ENCODE assay signal across 22 cellular contexts in the genomic region with DNA sequence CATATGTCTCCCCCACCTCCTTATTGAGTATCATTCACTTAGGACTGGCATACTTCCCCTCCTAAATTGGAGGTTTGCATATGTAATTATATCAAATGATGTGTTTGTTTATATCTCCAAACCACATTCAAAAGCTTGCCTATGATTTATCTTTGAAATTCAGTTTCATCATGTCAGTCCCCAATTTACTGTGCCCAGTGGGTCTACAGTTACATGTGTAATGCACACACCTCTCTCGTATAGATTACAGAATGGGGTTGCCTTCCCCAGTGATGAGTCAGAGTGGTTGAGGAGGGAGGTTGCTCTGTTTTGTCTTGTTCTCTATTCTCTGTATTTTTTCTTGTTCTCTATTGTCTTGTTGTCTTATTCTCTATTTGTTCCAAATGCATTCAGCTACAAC.
"Had no signal": no experiment of that assay in that cellular context is flagged by ENCODE, and none has a peak within 500 bp of the region (broad histone marks: within the 10 kb centered on the region; RNA-seq: fewer than 3 reads in every experiment).

No MANE protein-coding gene starts in this region.

- H3K9me3 ChIP-seq: colonic mucosa, esophagus muscularis mucosa, left lung, mucosa of descending colon, tibial artery, uterus had no signal

- H3K27me3 ChIP-seq: colonic mucosa, esophagus muscularis mucosa, left lung, tibial artery, uterus had no signal

- H3K27ac Mint-ChIP-seq: activated CD4-positive, alpha-beta memory T cell treated with anti-CD3 and anti-CD28 coated beads for 36 hours; activated CD4-positive, alpha-beta T cell treated with anti-CD3 and anti-CD28 coated beads for 36 hours; activated CD8-positive, alpha-beta memory T cell treated with anti-CD3 and anti-CD28 coated beads, Interleukin-2, amount 10 ng/mL, durations not matched to agents 7 days and 5 days; activated naive CD4-positive, alpha-beta T cell treated with anti-CD3 and anti-CD28 coated beads for 36 hours; activated naive CD8-positive, alpha-beta T cell treated with anti-CD3 and anti-CD28 coated beads, Interleukin-2, amount 50 U/mL, for 24 hours; activated T-helper 2 cell treated with anti-CD3 and anti-CD28 coated beads, Interferon-gamma antibody, Interleukin-2, Interleukin-4, amounts not matched to agents 10 μg/mL and 5 μg/mL and 100 μg/mL, durations not matched to agents 14 hours and 24 hours and 36 hours; naive thymus-derived CD4-positive, alpha-beta T cell had no signal

- H3K36me3 ChIP-seq: colonic mucosa, esophagus muscularis mucosa, left lung, tibial artery, uterus, WERI-Rb-1 had no signal

- H3K4me1 Mint-ChIP-seq: activated CD8-positive, alpha-beta memory T cell treated with anti-CD3 and anti-CD28 coated beads, Interleukin-2, amount 10 ng/mL, durations not matched to agents 7 days and 5 days; activated naive CD8-positive, alpha-beta T cell treated with anti-CD3 and anti-CD28 coated beads, Interleukin-2, amount 50 U/mL, for 24 hours; naive thymus-derived CD4-positive, alpha-beta T cell had no signal

- DNase-seq: activated CD4-positive, alpha-beta memory T cell treated with anti-CD3 and anti-CD28 coated beads for 36 hours; activated CD4-positive, alpha-beta T cell treated with anti-CD3 and anti-CD28 coated beads for 36 hours; activated CD8-positive, alpha-beta memory T cell treated with anti-CD3 and anti-CD28 coated beads, Interleukin-2, amount 10 ng/mL, durations not matched to agents 7 days and 5 days; activated naive CD4-positive, alpha-beta T cell treated with anti-CD3 and anti-CD28 coated beads for 36 hours; activated naive CD8-positive, alpha-beta T cell treated with anti-CD3 and anti-CD28 coated beads, Interleukin-2, amount 50 U/mL, for 24 hours; activated T-cell treated with anti-CD3 and anti-CD28 coated beads, Interleukin-2, amount 50 U/mL, for 1 hour; aorta; colonic mucosa; hippocampal formation; kidney; left lung; mucosa of descending colon; naive thymus-derived CD4-positive, alpha-beta T cell; retina; stimulated activated CD4-positive, alpha-beta T cell treated with anti-CD3 and anti-CD28 coated beads, Interleukin-2, amount 100 ng/mL, for 48 hours; stimulated activated naive CD4-positive, alpha-beta T cell; tibial artery; uterus; WERI-Rb-1 had no signal

- H3K27me3 Mint-ChIP-seq: activated CD4-positive, alpha-beta memory T cell treated with anti-CD3 and anti-CD28 coated beads for 36 hours; activated CD4-positive, alpha-beta T cell treated with anti-CD3 and anti-CD28 coated beads for 36 hours; activated CD8-positive, alpha-beta memory T cell treated with anti-CD3 and anti-CD28 coated beads, Interleukin-2, amount 10 ng/mL, durations not matched to agents 7 days and 5 days; activated naive CD8-positive, alpha-beta T cell treated with anti-CD3 and anti-CD28 coated beads, Interleukin-2, amount 50 U/mL, for 24 hours had no signal

- H3K27ac ChIP-seq: colonic mucosa, esophagus muscularis mucosa, left lung, parathyroid adenoma, tibial artery, uterus, WERI-Rb-1 had no signal

- H3K36me3 Mint-ChIP-seq: activated CD4-positive, alpha-beta memory T cell treated with anti-CD3 and anti-CD28 coated beads for 36 hours; activated CD8-positive, alpha-beta memory T cell treated with anti-CD3 and anti-CD28 coated beads, Interleukin-2, amount 10 ng/mL, durations not matched to agents 7 days and 5 days; naive thymus-derived CD4-positive, alpha-beta T cell had no signal

- H3K4me3 Mint-ChIP-seq: activated CD4-positive, alpha-beta memory T cell treated with anti-CD3 and anti-CD28 coated beads for 36 hours; activated CD4-positive, alpha-beta T cell treated with anti-CD3 and anti-CD28 coated beads for 36 hours; activated CD8-positive, alpha-beta memory T cell treated with anti-CD3 and anti-CD28 coated beads, Interleukin-2, amount 10 ng/mL, durations not matched to agents 7 days and 5 days; activated naive CD4-positive, alpha-beta T cell treated with anti-CD3 and anti-CD28 coated beads for 36 hours; activated naive CD8-positive, alpha-beta T cell treated with anti-CD3 and anti-CD28 coated beads, Interleukin-2, amount 50 U/mL, for 24 hours; naive thymus-derived CD4-positive, alpha-beta T cell had no signal

- H3K4me3 ChIP-seq: colonic mucosa, esophagus muscularis mucosa, left lung, mucosa of descending colon, tibial artery, uterus had no signal

- ATAC-seq: activated CD4-positive, alpha-beta T cell treated with anti-CD3 and anti-CD28 coated beads for 36 hours; activated CD8-positive, alpha-beta memory T cell treated with anti-CD3 and anti-CD28 coated beads, Interleukin-2, amount 10 ng/mL, durations not matched to agents 7 days and 5 days; activated naive CD8-positive, alpha-beta T cell treated with anti-CD3 and anti-CD28 coated beads, Interleukin-2, amount 50 U/mL, for 24 hours; left lung; mucosa of descending colon; naive thymus-derived CD4-positive, alpha-beta T cell had no signal

- FAIRE-seq: kidney had no signal

- H3K4me1 ChIP-seq: colonic mucosa, esophagus muscularis mucosa, left lung, parathyroid adenoma, tibial artery, uterus had no signal

- H3K9me3 Mint-ChIP-seq: activated CD4-positive, alpha-beta memory T cell treated with anti-CD3 and anti-CD28 coated beads for 36 hours; activated naive CD4-positive, alpha-beta T cell treated with anti-CD3 and anti-CD28 coated beads for 36 hours; activated naive CD8-positive, alpha-beta T cell treated with anti-CD3 and anti-CD28 coated beads, Interleukin-2, amount 50 U/mL, for 24 hours; activated T-helper 2 cell treated with anti-CD3 and anti-CD28 coated beads, Interferon-gamma antibody, Interleukin-2, Interleukin-4, amounts not matched to agents 10 μg/mL and 5 μg/mL and 100 μg/mL, durations not matched to agents 14 hours and 24 hours and 36 hours had no signal
